ENCODE assay signal across 8 cellular contexts in the genomic region with DNA sequence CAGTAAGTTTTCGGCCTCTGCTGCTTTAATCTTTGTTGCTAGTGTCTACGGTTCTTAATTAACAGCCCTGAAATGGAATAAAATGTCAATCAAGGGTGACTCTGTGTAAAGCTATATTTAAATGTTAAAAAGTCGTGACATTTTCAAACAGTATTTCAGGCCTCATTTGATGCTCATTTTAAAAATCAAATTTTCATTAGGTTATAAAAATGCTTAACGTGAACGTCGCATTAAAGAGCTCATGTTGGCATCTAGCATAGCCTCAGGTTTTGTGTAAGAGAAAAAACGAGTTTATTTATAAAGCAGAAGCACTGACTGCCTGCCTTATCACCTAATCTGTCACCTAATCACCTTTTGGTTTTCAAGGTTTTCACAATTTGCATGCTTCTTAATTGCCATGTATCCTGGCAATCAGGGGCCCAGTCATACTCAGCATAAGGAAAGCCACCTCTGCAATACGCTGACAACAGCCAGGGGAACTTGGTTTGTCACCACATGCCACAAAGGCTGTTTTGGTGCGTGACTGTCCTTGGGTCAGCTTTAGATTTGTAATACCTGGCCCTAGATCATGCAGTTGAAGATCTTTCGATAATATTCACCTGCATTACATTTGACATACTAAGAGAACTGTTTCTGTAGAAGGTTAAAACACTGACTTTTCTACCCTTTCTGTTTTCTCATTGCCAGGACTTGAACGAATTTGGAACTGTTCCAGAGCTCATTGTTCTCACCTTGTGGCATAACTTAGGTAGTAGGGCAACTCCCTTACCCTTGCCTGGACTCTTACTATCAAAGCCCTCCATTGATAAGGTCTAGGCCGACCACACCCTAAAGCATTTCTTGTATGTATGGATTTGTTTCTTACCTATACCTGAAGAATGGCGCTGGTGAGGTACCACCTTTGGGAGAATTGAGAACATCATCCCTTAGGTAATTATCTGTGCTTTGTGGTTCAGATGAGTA.
A peak's percentile ranks its signal among the peaks of the same experiment; 100 is the strongest.
DNase-seq lines count a peak whose midpoint lies in the region; ATAC-seq and TF ChIP-seq lines count a peak whose summit lies in the region.

No MANE protein-coding gene starts in this region.

- peaks cover 10% of the 10 kb centered on the region for H3F3A ChIP-seq in PC-3 (ENCODE audit: low read length, unreplicated experiment)
- peaks cover 14% of the 10 kb centered on the region for H3F3A ChIP-seq in smooth muscle cell (ENCODE audit: low read depth)

- CTCF ChIA-PET in PC-3 (lab: Charles Lee) = interaction anchor here (0.6 kb wide), 2 partner anchors 179 to 243 kb away, joined by 3 to 5 read pairs; no protein-coding TSS in a partner anchor

- peak overlapping the region; percentile 48 for H2AFZ ChIP-seq in PC-3 (ENCODE audit: low read length)
- H2AFZ ChIP-seq in smooth muscle cell (ENCODE audit: low read depth) = no peak overlapping the region

- H3K27me3 ChIP-seq in PC-3 (ENCODE audit: low read length) (no peaks in the 10 kb centered on the region), colonic mucosa (no peaks in the 10 kb centered on the region), smooth muscle cell (ENCODE audit: low read depth) (no peaks in the 10 kb centered on the region)

- H3K9me2 ChIP-seq in PC-3 (replicated peaks; ENCODE audit: low read length) = no peaks in the 10 kb centered on the region

- H3K79me2 ChIP-seq in PC-3 (ENCODE audit: low read length) (no peaks in the 10 kb centered on the region), smooth muscle cell (ENCODE audit: low read depth) (no peaks in the 10 kb centered on the region)

- TF ChIP-seq CTCF in PC-3 (conservative IDR thresholded peaks at IDR 0.05; ENCODE audit: low read depth, low read length) = 0 out of 2 replicates have a peak, but pooled peaks have one; percentile 12
- peak; percentile 5 for TF ChIP-seq CTCF in colonic mucosa (IDR thresholded peaks at IDR 0.05)
- no peak for TF ChIP-seq CTCF in smooth muscle cell (IDR thresholded peaks at IDR 0.05; ENCODE audit: borderline replicate concordance, insufficient read depth, poor library complexity, severe bottlenecking)

- POLR2A ChIA-PET in PC-3 (lab: Charles Lee; ENCODE audit: unreplicated experiment) = no interaction called here

- BruUV-seq in PC-3 (replicated peaks; lab: Mats Ljungman, UMichigan) = TSS peak; percentile 99

- peak overlapping the region; percentile 93 for H3K27ac ChIP-seq in PC-3 (ENCODE audit: low read length)
- peak overlapping the region; percentile 72 for H3K27ac ChIP-seq in colonic mucosa
- peak overlapping the region; percentile 96 for H3K27ac ChIP-seq in smooth muscle cell (ENCODE audit: low read depth)

- H3K4me1 ChIP-seq in PC-3 (ENCODE audit: insufficient read depth, low read length) (peaks cover 22% of the 10 kb centered on the region), colonic mucosa (peaks cover 11% of the 10 kb centered on the region), smooth muscle cell (ENCODE audit: low read depth) (no peaks in the 10 kb centered on the region)

- H3K4me3 ChIP-seq in PC-3 (ENCODE audit: low read length) (peak overlapping the region; percentile 42; the same call in 1 of the 2 replicates), colonic mucosa (no peak overlapping the region), smooth muscle cell (no peak overlapping the region)

- H4K20me1 ChIP-seq in PC-3 (ENCODE audit: low read length) = no peaks in the 10 kb centered on the region
- H4K20me1 ChIP-seq in smooth muscle cell (ENCODE audit: low read depth) = no peaks in the 10 kb centered on the region

- DNase-seq in PC-3 (peak; percentile 18), colonic mucosa (peak; percentile 44), smooth muscle cell (lab: John Stamatoyannopoulos, UW; ENCODE audit: unreplicated experiment) (no peak), C1 segment of cervical spinal cord (lab: John Stamatoyannopoulos, UW) (no peak), DMS79 treated with DMSO at 0.1 percent for 48 hours (lab: John Stamatoyannopoulos, UW) (no peak), posterior cingulate gyrus (no peak)

- H3K36me3 ChIP-seq in PC-3 (ENCODE audit: low read depth, low read length) (no peaks in the 10 kb centered on the region; the same call in 1 of the 2 replicates), colonic mucosa (no peaks in the 10 kb centered on the region), smooth muscle cell (ENCODE audit: low read depth) (no peaks in the 10 kb centered on the region)

- intact Hi-C loops in PC-3 (cut with micrococcal nuclease) (loop anchor here (1.0 to 5.0 kb wide), 2 partner anchors 117 to 180 kb away; partner anchors contain the start of gene HSPH1), colonic mucosa (cut with DNase I) (no loop called here), posterior cingulate gyrus (cut with DNase I) (loop anchor here (2.0 to 10.0 kb wide), 4 partner anchors 66 to 913 kb away; no protein-coding TSS in a partner anchor)

- 52% methylated on average over 13 of the region's 13 CpGs for WGBS in smooth muscle cell (ENCODE audit: low lambda C conversion rate)

- ATAC-seq in GM18520 (IDR thresholded peaks at IDR 0.05; ENCODE audit: unreplicated experiment) (peak; percentile 47), PC-3 (peak; percentile 5), GM18519 (IDR thresholded peaks at IDR 0.05; ENCODE audit: low FRiP score, unreplicated experiment) (no peak)

- H3K4me2 ChIP-seq in PC-3 (ENCODE audit: low read length) (peak overlapping the region; percentile 80), smooth muscle cell (peak overlapping the region; percentile 61)

- no peaks in the 10 kb centered on the region for H3K9me3 ChIP-seq in PC-3 (ENCODE audit: low read length)
- H3K9me3 ChIP-seq in colonic mucosa = no peaks in the 10 kb centered on the region
- H3K9me3 ChIP-seq in smooth muscle cell (replicated peaks; ENCODE audit: low read depth) = no peaks in the 10 kb centered on the region

- H3K9ac ChIP-seq in PC-3 (ENCODE audit: low read length) = peak overlapping the region; percentile 48
- peak overlapping the region; percentile 14 to 66 for H3K9ac ChIP-seq in colonic mucosa (ENCODE audit: low read depth in 2 of 2, low read length in 2 of 2)
- H3K9ac ChIP-seq in smooth muscle cell (ENCODE audit: low read depth) = peak overlapping the region; percentile 37

Comparison
In these comparisons a context has a peak if more than half of its experiments do, and no peak if none do; other contexts are left out.
1. DNase-seq: peak in PC-3 (single experiment) and colonic mucosa (single experiment); none in smooth muscle cell (single experiment), C1 segment of cervical spinal cord (0 of 14), DMS79 treated with DMSO at 0.1 percent for 48 hours (single experiment) and posterior cingulate gyrus (0 of 10).
2. Peak in every context shown above with its lines, with median percentiles within 50 percentile points of each other: H3K27ac ChIP-seq and H3K9ac ChIP-seq.